ENCODE assay signal across 9 cellular contexts in the genomic region with DNA sequence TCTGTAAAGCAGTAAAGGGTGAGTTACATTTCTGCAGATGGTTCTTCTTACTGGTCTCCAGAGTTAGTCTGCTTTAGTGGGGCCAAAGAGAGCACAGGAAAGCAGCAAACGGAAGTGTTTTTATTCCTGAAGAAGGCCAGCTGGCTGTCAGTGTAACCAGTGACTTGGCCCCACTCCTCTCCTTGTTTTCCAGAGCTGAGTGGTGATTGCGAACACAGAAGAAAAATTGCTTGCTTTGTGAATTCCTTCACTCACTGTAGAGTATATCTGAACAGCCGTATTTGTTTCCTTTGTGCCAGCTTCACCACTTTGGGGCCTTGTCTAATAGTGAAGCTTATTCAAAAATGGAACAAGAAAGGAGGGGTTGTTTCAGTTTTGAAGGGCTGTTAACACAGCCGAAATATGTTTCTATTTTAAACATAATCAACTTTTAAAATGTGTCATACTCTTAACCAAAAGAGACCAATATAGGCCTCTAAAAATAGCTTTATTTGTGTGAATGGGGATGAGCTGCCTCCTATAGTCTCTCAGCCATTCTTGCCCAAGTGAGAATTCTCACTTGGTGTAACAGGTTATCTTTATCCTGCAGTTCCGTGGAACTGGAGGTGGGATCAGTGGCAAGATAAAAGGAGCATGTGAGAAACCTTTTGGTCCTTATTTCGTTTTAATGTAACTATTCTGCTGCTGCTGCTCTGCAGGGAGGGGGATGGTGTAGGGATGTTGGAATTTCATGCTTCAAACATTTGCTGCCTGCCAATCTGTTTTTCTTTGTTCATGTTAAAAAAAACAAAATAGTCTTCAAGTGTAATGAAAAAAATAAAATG. TPM values are rescaled to one million over a fixed set of nuclear protein-coding genes. Genes with fewer than 3 reads are reported as not detected.
A peak's percentile ranks its signal among the peaks of the same experiment; 100 is the strongest.
DNase-seq lines count a peak whose midpoint lies in the region; ATAC-seq and TF ChIP-seq lines count a peak whose summit lies in the region.
"Had no signal": no experiment of that assay in that cellular context is flagged by ENCODE, and none has a peak within 500 bp of the region (broad histone marks: within the 10 kb centered on the region; RNA-seq: fewer than 3 reads in every experiment).

No MANE protein-coding gene starts in this region.

- intact Hi-C loops in heart right ventricle (cut with DNase I) = no loop called here
- intact Hi-C loops in upper lobe of right lung (cut with DNase I) = no loop called here

- peak; percentile 23 for DNase-seq in AG08396 (ENCODE audit: low spot score)
- peak in 1 of 2 donors; percentile 61 for DNase-seq in heart right ventricle
- DNase-seq in upper lobe of right lung = no peak
- no peak for DNase-seq in retina
- no peak for DNase-seq in UCSD-AML1 (lab: John Stamatoyannopoulos, UW; ENCODE audit: unreplicated experiment)
- no peak for DNase-seq in HK-2 (ENCODE audit: unreplicated experiment)

- no peaks in the 10 kb centered on the region for H3K27me3 ChIP-seq in heart right ventricle
- no peaks in the 10 kb centered on the region for H3K27me3 ChIP-seq in upper lobe of right lung

- 22% methylated on average over 6 of the region's 6 CpGs for WGBS in heart right ventricle, 2 donors

- peak; percentile 87 for ATAC-seq in GM19372 (IDR thresholded peaks at IDR 0.05; ENCODE audit: low read depth, unreplicated experiment)
- peak; percentile 97 for ATAC-seq in HG03196 (IDR thresholded peaks at IDR 0.05; ENCODE audit: unreplicated experiment)
- ATAC-seq in heart right ventricle = peak; percentile 65 to 93 (median 90)
- ATAC-seq in upper lobe of right lung = peak; percentile 64

- H3K27ac ChIP-seq in heart right ventricle (peak overlapping the region in 8 of 10 donors; percentile 3 to 77 (median 57)), upper lobe of right lung (peak overlapping the region; percentile 15)

- H3K36me3 ChIP-seq in heart right ventricle (no peaks in the 10 kb centered on the region), upper lobe of right lung (no peaks in the 10 kb centered on the region)

- H3K9me3 ChIP-seq in heart right ventricle (peaks cover 0 to 5% (median 0%) of the 10 kb centered on the region in 11 donors), upper lobe of right lung (no peaks in the 10 kb centered on the region)

- H3K4me1 ChIP-seq in heart right ventricle = peaks cover 0 to 24% (median 17%) of the 10 kb centered on the region in 9 donors
- peaks cover 4% of the 10 kb centered on the region for H3K4me1 ChIP-seq in upper lobe of right lung

- TF ChIP-seq CTCF in heart right ventricle (IDR thresholded peaks at IDR 0.05) (no peak), upper lobe of right lung (IDR thresholded peaks at IDR 0.05) (no peak)

- H3K4me3 ChIP-seq in heart right ventricle (no peak overlapping the region), upper lobe of right lung (no peak overlapping the region)

RNA-seq across cellular contexts. Expression of gene ZC2HC1B, which starts 37.8 kb away (rescaled TPM):
- total RNA-seq in heart right ventricle = under 1 TPM in 1 of 10 donors, not detected in 9; 0.28 TPM
- not detected for polyA plus RNA-seq in heart right ventricle
- not detected for total RNA-seq in upper lobe of right lung
- total RNA-seq: Daoy had no signal

RNA-seq across cellular contexts. Expression of gene LTV1, which starts 59.0 kb away (rescaled TPM):
- total RNA-seq in heart right ventricle = 10 to 100 TPM in 8 of 10 donors, 1 to 10 TPM in 2; 6.9 to 19.4 (median 12.5) TPM
- 10 to 100 TPM in 1 of 2 donors, 1 to 10 TPM in 1; 9.7 to 22.4 TPM for polyA plus RNA-seq in heart right ventricle
- 25.2 TPM for total RNA-seq in upper lobe of right lung
